32 cellular contexts compared by ENCODE assay signal in genomic region chr2:193154076-193154475, GRCh38.
"Had no signal": no experiment of that assay in that cellular context is flagged by ENCODE, and none has a peak within 500 bp of the region (broad histone marks: within the 10 kb centered on the region; RNA-seq: fewer than 3 reads in every experiment).

No MANE protein-coding gene starts in this region.

- H3K4me3 Mint-ChIP-seq: activated CD4-positive, alpha-beta T cell treated with anti-CD3 and anti-CD28 coated beads, Interleukin-2, amount 10 ng/mL, durations not matched to agents 24 days and 14 days; activated CD8-positive, alpha-beta T cell treated with anti-CD3 and anti-CD28 coated beads, Interleukin-2, amount 10 ng/mL, durations not matched to agents 7 days and 5 days; activated naive CD4-positive, alpha-beta T cell treated with anti-CD3 and anti-CD28 coated beads, Interleukin-2, amount 50 U/mL, for 24 hours; activated naive CD8-positive, alpha-beta T cell treated with anti-CD3 and anti-CD28 coated beads, Interleukin-2, amount 10 ng/mL, durations not matched to agents 7 days and 5 days; activated T-cell treated with anti-CD3 and anti-CD28 coated beads, Interleukin-2, amount 50 U/mL, for 24 hours; T-helper 1 cell treated with Interleukin-12 subunit alpha and Interleukin-12 subunit beta and Interleukin-4 antibody, amounts not matched to agents 30 μg/mL and 1 μg/mL, for 36 hours; T-helper 2 cell treated with Interferon-gamma antibody and Interleukin-4, amounts not matched to agents 5 μg/mL and 100 μg/mL, for 36 hours had no signal

- H3K4me1 ChIP-seq: ascending aorta, body of pancreas, Peyer's patch, SJSA1 had no signal

- H3K9ac ChIP-seq: SK-N-SH had no signal

- H3K36me3 ChIP-seq: ascending aorta, Peyer's patch, SJSA1 had no signal

- ATAC-seq: activated CD8-positive, alpha-beta T cell treated with anti-CD3 and anti-CD28 coated beads, Interleukin-2, amount 10 ng/mL, durations not matched to agents 7 days and 5 days; body of pancreas; K562; PC-3 had no signal

- H3K4me3 ChIP-seq: ascending aorta, body of pancreas, K562, Peyer's patch, SJSA1 had no signal

- H3K27ac Mint-ChIP-seq: activated CD4-positive, alpha-beta T cell treated with anti-CD3 and anti-CD28 coated beads, Interleukin-2, amount 10 ng/mL, durations not matched to agents 24 days and 14 days; activated CD8-positive, alpha-beta T cell treated with anti-CD3 and anti-CD28 coated beads, Interleukin-2, amount 10 ng/mL, durations not matched to agents 7 days and 5 days; activated naive CD4-positive, alpha-beta T cell treated with anti-CD3 and anti-CD28 coated beads, Interleukin-2, amount 50 U/mL, for 24 hours; activated naive CD8-positive, alpha-beta T cell treated with anti-CD3 and anti-CD28 coated beads, Interleukin-2, amount 10 ng/mL, durations not matched to agents 7 days and 5 days; activated T-cell treated with anti-CD3 and anti-CD28 coated beads, Interleukin-2, amount 50 U/mL, for 24 hours; activated T-helper 2 cell treated with anti-CD3 and anti-CD28 coated beads, Interferon-gamma antibody, Interleukin-2, Interleukin-4, amounts not matched to agents 10 μg/mL and 5 μg/mL and 100 μg/mL, durations not matched to agents 14 hours and 24 hours and 36 hours; T-helper 1 cell treated with Interleukin-12 subunit alpha and Interleukin-12 subunit beta and Interleukin-4 antibody, amounts not matched to agents 30 μg/mL and 1 μg/mL, for 36 hours; T-helper 2 cell treated with Interferon-gamma antibody and Interleukin-4, amounts not matched to agents 5 μg/mL and 100 μg/mL, for 36 hours had no signal

- H3K4me2 ChIP-seq: SK-N-SH had no signal

- DNase-seq: activated CD4-positive, alpha-beta T cell treated with anti-CD3 and anti-CD28 coated beads, Interleukin-2, amount 10 ng/mL, durations not matched to agents 24 days and 14 days; activated CD4-positive, alpha-beta T cell treated with anti-CD3 and anti-CD28 coated beads, Interleukin-2, amount 50 U/mL, for 4 hours; activated CD8-positive, alpha-beta T cell treated with anti-CD3 and anti-CD28 coated beads, Interleukin-2, amount 10 ng/mL, durations not matched to agents 7 days and 5 days; activated gamma-delta T cell; activated naive CD4-positive, alpha-beta T cell treated with Interleukin-2 at 50 U/mL for 16 hours; activated naive CD8-positive, alpha-beta T cell treated with anti-CD3 and anti-CD28 coated beads, Interleukin-2, amount 10 ng/mL, durations not matched to agents 7 days and 5 days; activated T-cell treated with anti-CD3 and anti-CD28 coated beads, Interleukin-2, amount 50 U/mL, for 24 hours; amygdala; body of pancreas; caudate nucleus; MV-4-11; NCI-H1092; NCI-H1436 treated with DMSO at 0.1 percent for 48 hours; NCI-H1694 treated with DMSO at 0.1 percent for 48 hours; NCI-H2029; NCI-H510A; NCI-H774; NK-92 treated with Interleukin-12 subunit alpha and Interleukin-12 subunit beta, amount 100 ng/mL, for 24 hours; PC-3; Peyer's patch; RPMI8226; SHP77 treated with DMSO at 0.1 percent for 48 hours; SK-N-SH had no signal

- H3K27ac ChIP-seq: ascending aorta, body of pancreas, Peyer's patch, SJSA1 had no signal

- H3K27me3 Mint-ChIP-seq: activated CD4-positive, alpha-beta T cell treated with anti-CD3 and anti-CD28 coated beads, Interleukin-2, amount 10 ng/mL, durations not matched to agents 24 days and 14 days; activated naive CD4-positive, alpha-beta T cell treated with anti-CD3 and anti-CD28 coated beads, Interleukin-2, amount 50 U/mL, for 24 hours; activated T-cell treated with anti-CD3 and anti-CD28 coated beads, Interleukin-2, amount 50 U/mL, for 24 hours had no signal

- H3K27me3 ChIP-seq: ascending aorta, body of pancreas, Peyer's patch, SJSA1 had no signal

- H3K4me1 Mint-ChIP-seq: activated CD4-positive, alpha-beta T cell treated with anti-CD3 and anti-CD28 coated beads, Interleukin-2, amount 10 ng/mL, durations not matched to agents 24 days and 14 days; activated naive CD4-positive, alpha-beta T cell treated with anti-CD3 and anti-CD28 coated beads, Interleukin-2, amount 50 U/mL, for 24 hours; activated naive CD8-positive, alpha-beta T cell treated with anti-CD3 and anti-CD28 coated beads, Interleukin-2, amount 10 ng/mL, durations not matched to agents 7 days and 5 days had no signal

- H3K9me3 ChIP-seq: ascending aorta, body of pancreas, Peyer's patch, SK-N-SH had no signal

- FAIRE-seq: bronchial epithelial cell, K562, TTC549 had no signal

- H3K9me3 Mint-ChIP-seq: activated CD4-positive, alpha-beta T cell treated with anti-CD3 and anti-CD28 coated beads, Interleukin-2, amount 10 ng/mL, durations not matched to agents 24 days and 14 days; activated naive CD4-positive, alpha-beta T cell treated with anti-CD3 and anti-CD28 coated beads, Interleukin-2, amount 50 U/mL, for 24 hours; activated naive CD8-positive, alpha-beta T cell treated with anti-CD3 and anti-CD28 coated beads, Interleukin-2, amount 10 ng/mL, durations not matched to agents 7 days and 5 days; activated T-cell treated with anti-CD3 and anti-CD28 coated beads, Interleukin-2, amount 50 U/mL, for 24 hours; activated T-helper 2 cell treated with anti-CD3 and anti-CD28 coated beads, Interferon-gamma antibody, Interleukin-2, Interleukin-4, amounts not matched to agents 10 μg/mL and 5 μg/mL and 100 μg/mL, durations not matched to agents 14 hours and 24 hours and 36 hours; T-helper 1 cell treated with Interleukin-12 subunit alpha and Interleukin-12 subunit beta and Interleukin-4 antibody, amounts not matched to agents 30 μg/mL and 1 μg/mL, for 36 hours; T-helper 2 cell treated with Interferon-gamma antibody and Interleukin-4, amounts not matched to agents 5 μg/mL and 100 μg/mL, for 36 hours had no signal

- H3K36me3 Mint-ChIP-seq: activated naive CD4-positive, alpha-beta T cell treated with anti-CD3 and anti-CD28 coated beads, Interleukin-2, amount 50 U/mL, for 24 hours; activated naive CD8-positive, alpha-beta T cell treated with anti-CD3 and anti-CD28 coated beads, Interleukin-2, amount 10 ng/mL, durations not matched to agents 7 days and 5 days had no signal
